ENCODE assay signal across 9 cellular contexts in genomic region chr5:171630047-171630669, GRCh38.
DNase-seq lines count a peak whose midpoint lies in the region; ATAC-seq and TF ChIP-seq lines count a peak whose summit lies in the region.
"Had no signal": no experiment of that assay in that cellular context is flagged by ENCODE, and none has a peak within 500 bp of the region (broad histone marks: within the 10 kb centered on the region; RNA-seq: fewer than 3 reads in every experiment).

No MANE protein-coding gene starts in this region.

- no peaks in the 10 kb centered on the region for H3K4me1 ChIP-seq in HAP-1
- peaks cover 5% of the 10 kb centered on the region for H3K4me1 ChIP-seq in psoas muscle

- intact Hi-C loops in psoas muscle (cut with DNase I) = no loop called here

- no peaks in the 10 kb centered on the region for H3K9me3 Mint-ChIP-seq in stimulated activated effector memory CD8-positive, alpha-beta T cell treated with anti-CD3 and anti-CD28 coated beads, Interleukin-12 subunit alpha, Interleukin-12 subunit beta, amount 100 ng/mL, for 72 hours
- H3K9me3 Mint-ChIP-seq: central memory CD8-positive, alpha-beta T cell had no signal

- in situ Hi-C loops in ACHN (cut with HindIII; ENCODE audit: low pct_ligation_motif_present, low pct_unique_long_range_greater_than_20kb, low sequenced_read_pairs) (no loop called here), HAP-1 (cut with MboI; ENCODE audit: low sequenced_read_pairs) (no loop called here), SK-MEL-5 (cut with HindIII; ENCODE audit: low pct_unique_long_range_greater_than_20kb, low sequenced_read_pairs) (no loop called here)

- H3K36me3 Mint-ChIP-seq in stimulated activated effector memory CD8-positive, alpha-beta T cell treated with anti-CD3 and anti-CD28 coated beads, Interleukin-12 subunit alpha, Interleukin-12 subunit beta, amount 100 ng/mL, for 72 hours = no peaks in the 10 kb centered on the region

- H3K4me3 Mint-ChIP-seq in stimulated activated effector memory CD8-positive, alpha-beta T cell treated with anti-CD3 and anti-CD28 coated beads, Interleukin-12 subunit alpha, Interleukin-12 subunit beta, amount 100 ng/mL, for 72 hours = no peak overlapping the region
- H3K4me3 Mint-ChIP-seq: central memory CD8-positive, alpha-beta T cell had no signal

- H3K27ac ChIP-seq in psoas muscle = no peak overlapping the region

- H3K27ac Mint-ChIP-seq in stimulated activated effector memory CD8-positive, alpha-beta T cell treated with anti-CD3 and anti-CD28 coated beads, Interleukin-12 subunit alpha, Interleukin-12 subunit beta, amount 100 ng/mL, for 72 hours = no peak overlapping the region

- H3K4me1 Mint-ChIP-seq in stimulated activated effector memory CD8-positive, alpha-beta T cell treated with anti-CD3 and anti-CD28 coated beads, Interleukin-12 subunit alpha, Interleukin-12 subunit beta, amount 100 ng/mL, for 72 hours = no peaks in the 10 kb centered on the region
- H3K4me1 Mint-ChIP-seq: central memory CD8-positive, alpha-beta T cell had no signal

- H3K9me3 ChIP-seq in HAP-1 = no peaks in the 10 kb centered on the region
- H3K9me3 ChIP-seq in psoas muscle = no peaks in the 10 kb centered on the region

- TF ChIP-seq CTCF in psoas muscle (IDR thresholded peaks at IDR 0.05) = peak; percentile 26

- peak; percentile 55 for DNase-seq in ACHN
- DNase-seq in HAP-1 (ENCODE audit: low spot score in 2 of 2) = peak; percentile 56 to 81
- DNase-seq in SK-MEL-5 (ENCODE audit: low read depth, low spot score) = peak; percentile 59
- peak; percentile 42 for DNase-seq in foreskin melanocyte
- DNase-seq in psoas muscle = peak; percentile 50 to 57
- DNase-seq in stimulated activated effector memory CD8-positive, alpha-beta T cell treated with anti-CD3 and anti-CD28 coated beads, Interleukin-12 subunit alpha, Interleukin-12 subunit beta, amount 100 ng/mL, for 72 hours (ENCODE audit: low spot score in 2 of 2) = no peak

- H3K4me3 ChIP-seq in HAP-1 (no peak overlapping the region), psoas muscle (no peak overlapping the region)

- 11% methylated on average over 32 of the region's 32 CpGs for WGBS in psoas muscle, 3 donors

- H3K27me3 ChIP-seq in HAP-1 (ENCODE audit: low read depth) (no peaks in the 10 kb centered on the region), psoas muscle (ENCODE audit: insufficient read depth in 3 of 3, low read length in 2 of 3) (peaks cover 0 to 49% (median 4%) of the 10 kb centered on the region in 3 donors)

- H3K36me3 ChIP-seq in HAP-1 (replicated peaks) (no peaks in the 10 kb centered on the region), psoas muscle (ENCODE audit: insufficient read depth in 1 of 2, low read depth in 1 of 2) (no peaks in the 10 kb centered on the region)

- ATAC-seq in psoas muscle (peak in 3 of 4 donors; percentile 48 to 65 (median 59)), GM18502 (IDR thresholded peaks at IDR 0.05; ENCODE audit: poor library complexity, unreplicated experiment) (no peak), GM21515 (IDR thresholded peaks at IDR 0.05; ENCODE audit: unreplicated experiment) (no peak)
- ATAC-seq in stimulated activated effector memory CD8-positive, alpha-beta T cell treated with anti-CD3 and anti-CD28 coated beads, Interleukin-12 subunit alpha, Interleukin-12 subunit beta, amount 100 ng/mL, for 72 hours = no peak

Comparison
In these comparisons a context has a peak if more than half of its experiments do, and no peak if none do; other contexts are left out.
1. DNase-seq: peak in ACHN (single experiment), HAP-1 (2 of 2), SK-MEL-5 (single experiment), foreskin melanocyte (single experiment) and psoas muscle (2 of 2); none in stimulated activated effector memory CD8-positive, alpha-beta T cell treated with anti-CD3 and anti-CD28 coated beads, Interleukin-12 subunit alpha, Interleukin-12 subunit beta, amount 100 ng/mL, for 72 hours (0 of 2).
2. ATAC-seq: peak in psoas muscle (3 of 4); none in GM18502 (single experiment), stimulated activated effector memory CD8-positive, alpha-beta T cell treated with anti-CD3 and anti-CD28 coated beads, Interleukin-12 subunit alpha, Interleukin-12 subunit beta, amount 100 ng/mL, for 72 hours (single experiment) and GM21515 (single experiment).